21 cellular contexts compared by ENCODE assay signal in genomic region chr21:15444118-15444960, GRCh38.
DNase-seq lines count a peak whose midpoint lies in the region; ATAC-seq, FAIRE-seq and TF ChIP-seq lines count a peak whose summit lies in the region.
"Had no signal": no experiment of that assay in that cellular context is flagged by ENCODE, and none has a peak within 500 bp of the region (broad histone marks: within the 10 kb centered on the region; RNA-seq: fewer than 3 reads in every experiment).

No MANE protein-coding gene starts in this region.

- TF ChIP-seq POLR2A in H1 (IDR thresholded peaks at IDR 0.05; ENCODE audit: control extremely low read depth in 1 of 2, low read depth in 2 of 2, low read length in 2 of 2) (no peak), right lobe of liver (IDR thresholded peaks at IDR 0.05) (no peak)

- H4K5ac ChIP-seq in H1 (ENCODE audit: insufficient read length, low read depth, low read length): no peak overlapping the region

- POLR2A ChIA-PET in H1 (lab: Charles Lee; ENCODE audit: partially characterized antibody): no interaction called here

- no peak overlapping the region for H2AFZ ChIP-seq in H1 (ENCODE audit: low read length)

- H3K4me3 ChIP-seq in H1 (ENCODE audit: extremely low read depth in 1 of 4, insufficient read depth in 2 of 4, low read depth in 3 of 4, low read length in 4 of 4) (no peak overlapping the region), right lobe of liver (peak overlapping the region in 1 of 3 donors; percentile 54)
- H3K4me3 ChIP-seq: cardiac muscle cell, gastroesophageal sphincter, mucosa of descending colon, ovary had no signal

- no peak overlapping the region for H3K18ac ChIP-seq in H1 (ENCODE audit: extremely low read depth, low read length)

- H3K27ac ChIP-seq in H1 (ENCODE audit: low read depth, low read length) (no peak overlapping the region), right lobe of liver (peak overlapping the region; percentile 37 to 69 (median 48))
- H3K27ac ChIP-seq: 22Rv1, cardiac muscle cell, gastroesophageal sphincter, ovary had no signal

- peaks cover 0 to 2% (median 0%) of the 10 kb centered on the region in 4 experiments; a peak in 2 of 8 replicates for H3K36me3 ChIP-seq in H1 (ENCODE audit: control insufficient read depth in 2 of 4, insufficient read depth in 4 of 4, low read length in 3 of 4)
- H3K36me3 ChIP-seq in right lobe of liver: no peaks in the 10 kb centered on the region
- H3K36me3 ChIP-seq: cardiac muscle cell, gastroesophageal sphincter, ovary had no signal

- H3K23ac ChIP-seq in H1 (ENCODE audit: insufficient read length): no peak overlapping the region

- H3K27ac Mint-ChIP-seq in type B pancreatic cell: peak overlapping the region; percentile 57
- H3K27ac Mint-ChIP-seq in T-helper 2 cell treated with Interferon-gamma antibody and Interleukin-4, amounts not matched to agents 5 μg/mL and 100 μg/mL, for 36 hours: no peak overlapping the region
- no peak overlapping the region for H3K27ac Mint-ChIP-seq in progenitor cell of endocrine pancreas
- H3K27ac Mint-ChIP-seq: activated CD4-positive, alpha-beta T cell treated with anti-CD3 and anti-CD28 coated beads, Interleukin-2, amount 10 ng/mL, durations not matched to agents 24 days and 14 days; activated naive CD8-positive, alpha-beta T cell; immature natural killer cell; T-helper 17 cell had no signal

- H3K27me3 Mint-ChIP-seq in type B pancreatic cell: no peaks in the 10 kb centered on the region
- H3K27me3 Mint-ChIP-seq in T-helper 2 cell treated with Interferon-gamma antibody and Interleukin-4, amounts not matched to agents 5 μg/mL and 100 μg/mL, for 36 hours (ENCODE audit: low read depth): no peaks in the 10 kb centered on the region
- H3K27me3 Mint-ChIP-seq in progenitor cell of endocrine pancreas: no peaks in the 10 kb centered on the region
- H3K27me3 Mint-ChIP-seq: activated CD4-positive, alpha-beta T cell treated with anti-CD3 and anti-CD28 coated beads, Interleukin-2, amount 10 ng/mL, durations not matched to agents 24 days and 14 days; activated naive CD8-positive, alpha-beta T cell; CD8-positive, alpha-beta memory T cell; T-helper 17 cell had no signal

- no peak overlapping the region for H4K8ac ChIP-seq in H1 (ENCODE audit: extremely low read depth, insufficient read depth, low read length)

- H3K56ac ChIP-seq in H1 (replicated peaks; ENCODE audit: insufficient read length, low read depth, low read length): no peak overlapping the region

- no peaks in the 10 kb centered on the region for H3K79me1 ChIP-seq in H1 (ENCODE audit: low read depth, low read length)

- TF ChIP-seq EP300 in H1 (IDR thresholded peaks at IDR 0.05; ENCODE audit: borderline replicate concordance in 1 of 2, low read depth in 2 of 2, low read length in 2 of 2): no peak

- H3K4me1 Mint-ChIP-seq in type B pancreatic cell (ENCODE audit: unreplicated experiment): peaks cover 43% of the 10 kb centered on the region
- peaks cover 4% of the 10 kb centered on the region for H3K4me1 Mint-ChIP-seq in T-helper 2 cell treated with Interferon-gamma antibody and Interleukin-4, amounts not matched to agents 5 μg/mL and 100 μg/mL, for 36 hours (ENCODE audit: low read depth)
- H3K4me1 Mint-ChIP-seq in progenitor cell of endocrine pancreas (ENCODE audit: low read depth): peaks cover 21% of the 10 kb centered on the region
- H3K4me1 Mint-ChIP-seq: immature natural killer cell had no signal

- 41% methylated on average over 7 of the region's 7 CpGs; no CpG with 5 or more reads in 1 of the 2 experiments for WGBS in H1 (ENCODE audit: extremely low coverage in 1 of 2, insufficient coverage in 1 of 2, insufficient read length in 1 of 2, insufficient replicate concordance in 2 of 2, low coverage in 1 of 2, low lambda C conversion rate in 2 of 2, missing lambda C conversion rate in 1 of 2), 2 experiments
- WGBS in right lobe of liver (ENCODE audit: insufficient coverage, low coverage, low lambda C conversion rate, missing lambda C conversion rate): 20% methylated on average over 7 of the region's 7 CpGs

- H3K9me3 ChIP-seq in H1 (ENCODE audit: insufficient read depth in 2 of 2, low read depth in 1 of 2, low read length in 1 of 2) (peaks cover 3 to 9% of the 10 kb centered on the region in 2 experiments; a peak in 3 of 4 replicates), right lobe of liver (no peaks in the 10 kb centered on the region)
- H3K9me3 ChIP-seq: gastroesophageal sphincter, mucosa of descending colon, ovary had no signal

- H2BK15ac ChIP-seq in H1 (ENCODE audit: low read length): no peak overlapping the region

- TF ChIP-seq RAD21 in H1 (IDR thresholded peaks at IDR 0.05 in 1 of 2, conservative IDR thresholded peaks at IDR 0.05 in 1 of 2; ENCODE audit: low read depth in 2 of 2, low read length in 2 of 2): no peak

- H3K27me3 ChIP-seq in H1 (replicated peaks in 1 of 4; ENCODE audit: control insufficient read depth in 3 of 4, extremely low read depth in 1 of 4, insufficient read depth in 3 of 4, low read length in 3 of 4) (no peaks in the 10 kb centered on the region), right lobe of liver (no peaks in the 10 kb centered on the region)
- H3K27me3 ChIP-seq: cardiac muscle cell, gastroesophageal sphincter, ovary had no signal

- H3K9ac ChIP-seq in H1 (replicated peaks in 1 of 4; ENCODE audit: extremely low read depth in 1 of 4, low read depth in 3 of 4, low read length in 3 of 4): no peak overlapping the region; a peak in 1 of 7 replicates

- peak overlapping the region; percentile 3 for H2BK120ac ChIP-seq in H1 (replicated peaks; ENCODE audit: low read depth, low read length)

- FAIRE-seq in H1 (lab: Jason Lieb, UNC): peak; percentile 65
- FAIRE-seq: G401.6, HTR-8/SVneo had no signal

- peaks cover 3 to 16% (median 12%) of the 10 kb centered on the region in 4 experiments; a peak in 6 of 7 replicates for H3K4me1 ChIP-seq in H1 (replicated peaks in 1 of 4; ENCODE audit: control insufficient read depth in 3 of 4, insufficient read depth in 4 of 4, low read length in 3 of 4)
- H3K4me1 ChIP-seq in right lobe of liver: peaks cover 0 to 39% (median 18%) of the 10 kb centered on the region in 4 donors

- no peaks in the 10 kb centered on the region; the same call in 1 of the 2 replicates for H3K23me2 ChIP-seq in H1 (ENCODE audit: low read depth, low read length)

- H4K20me1 ChIP-seq in H1 (replicated peaks in 1 of 2; ENCODE audit: control insufficient read depth in 1 of 2, insufficient read depth in 2 of 2, low read length in 2 of 2): no peaks in the 10 kb centered on the region

- no peaks in the 10 kb centered on the region for H3K36me3 Mint-ChIP-seq in type B pancreatic cell
- H3K36me3 Mint-ChIP-seq in T-helper 2 cell treated with Interferon-gamma antibody and Interleukin-4, amounts not matched to agents 5 μg/mL and 100 μg/mL, for 36 hours (ENCODE audit: low read depth): no peaks in the 10 kb centered on the region
- no peaks in the 10 kb centered on the region for H3K36me3 Mint-ChIP-seq in progenitor cell of endocrine pancreas (ENCODE audit: insufficient read depth)
- H3K36me3 Mint-ChIP-seq: immature natural killer cell had no signal

- H3K14ac ChIP-seq in H1 (ENCODE audit: insufficient read length): no peak overlapping the region

- peak overlapping the region; percentile 10 for H3K4ac ChIP-seq in H1 (replicated peaks; ENCODE audit: insufficient read length, low read depth, low read length)

- TF ChIP-seq CTCF in H1 (IDR thresholded peaks at IDR 0.05; ENCODE audit: control extremely low read depth in 1 of 3, insufficient read depth in 1 of 3, low read depth in 1 of 3, low read length in 3 of 3) (no peak), right lobe of liver (IDR thresholded peaks at IDR 0.05) (no peak), type B pancreatic cell (conservative IDR thresholded peaks at IDR 0.05) (no peak), progenitor cell of endocrine pancreas (IDR thresholded peaks at IDR 0.05; ENCODE audit: unreplicated experiment) (no peak)

- H3K4me3 Mint-ChIP-seq in type B pancreatic cell (peak overlapping the region; percentile 55), progenitor cell of endocrine pancreas (ENCODE audit: low read depth) (no peak overlapping the region)
- H3K4me3 Mint-ChIP-seq in T-helper 2 cell treated with Interferon-gamma antibody and Interleukin-4, amounts not matched to agents 5 μg/mL and 100 μg/mL, for 36 hours: no peak overlapping the region
- H3K4me3 Mint-ChIP-seq: activated CD4-positive, alpha-beta T cell treated with anti-CD3 and anti-CD28 coated beads, Interleukin-2, amount 10 ng/mL, durations not matched to agents 24 days and 14 days; activated naive CD8-positive, alpha-beta T cell; CD8-positive, alpha-beta memory T cell; immature natural killer cell; T-helper 17 cell had no signal

- peak overlapping the region; percentile 84 for H2BK20ac ChIP-seq in H1 (ENCODE audit: low read length)

- peak; percentile 73 to 83 (median 76) for ATAC-seq in right lobe of liver
- ATAC-seq: gastroesophageal sphincter, mucosa of descending colon, T-helper 17 cell had no signal

- H2BK5ac ChIP-seq in H1 (ENCODE audit: low read depth, low read length): 0 out of 2 replicates have a peak overlapping the region, but pooled peaks have one; percentile 8

- H3K4me2 ChIP-seq in H1 (ENCODE audit: insufficient read depth in 1 of 2, low read depth in 2 of 2, low read length in 2 of 2): peak overlapping the region; percentile 14 to 39; a peak in 3 of 4 replicates

- no peaks in the 10 kb centered on the region for H3K79me2 ChIP-seq in H1 (ENCODE audit: control insufficient read depth in 1 of 2, insufficient read depth in 2 of 2, low read length in 2 of 2)

- no peaks in the 10 kb centered on the region for H3K9me3 Mint-ChIP-seq in type B pancreatic cell
- H3K9me3 Mint-ChIP-seq in T-helper 2 cell treated with Interferon-gamma antibody and Interleukin-4, amounts not matched to agents 5 μg/mL and 100 μg/mL, for 36 hours: peaks cover 9% of the 10 kb centered on the region
- peaks cover 8% of the 10 kb centered on the region for H3K9me3 Mint-ChIP-seq in progenitor cell of endocrine pancreas (ENCODE audit: low read depth)
- H3K9me3 Mint-ChIP-seq: immature natural killer cell had no signal

- intact Hi-C loops in right lobe of liver (cut with DNase I): no loop called here

- peak overlapping the region; percentile 4 for H4K91ac ChIP-seq in H1 (replicated peaks; ENCODE audit: insufficient read length, low read length)

- H2AK5ac ChIP-seq in H1 (ENCODE audit: low read depth, low read length): peak overlapping the region; percentile 71; the same call in 1 of the 2 replicates

- H2BK12ac ChIP-seq in H1 (ENCODE audit: low read depth, low read length): peak overlapping the region; percentile 93

- peak; percentile 24 for DNase-seq in DMS53 (lab: John Stamatoyannopoulos, UW)
- DNase-seq in DMS53 treated with DMSO at 0.1 percent for 48 hours (lab: John Stamatoyannopoulos, UW; ENCODE audit: unreplicated experiment): no peak
- DNase-seq in H1 (ENCODE audit: low read depth in 1 of 2, low spot score in 2 of 2): no peak
- peak in 2 of 3 donors; percentile 81 to 90 for DNase-seq in right lobe of liver
- DNase-seq in type B pancreatic cell (ENCODE audit: extremely low spot score, unreplicated experiment): no peak
- DNase-seq in T-helper 2 cell treated with Interferon-gamma antibody and Interleukin-4, amounts not matched to agents 5 μg/mL and 100 μg/mL, for 36 hours (ENCODE audit: low spot score): no peak
- no peak for DNase-seq in activated T-cell treated with anti-CD3 and anti-CD28 coated beads for 4 hours
- no peak for DNase-seq in progenitor cell of endocrine pancreas (ENCODE audit: low spot score, unreplicated experiment)
- DNase-seq: activated CD4-positive, alpha-beta T cell treated with anti-CD3 and anti-CD28 coated beads, Interleukin-2, amount 10 ng/mL, durations not matched to agents 24 days and 14 days; CD8-positive, alpha-beta memory T cell; immature natural killer cell; mucosa of descending colon; NCI-H2171; ovary; T-helper 17 cell had no signal

- CTCF ChIA-PET in H1 (lab: Charles Lee; ENCODE audit: partially characterized antibody): interaction anchor here (1.4 kb wide), 1 partner anchor 12 kb away, joined by 3 read pairs; no protein-coding TSS in a partner anchor

Comparison
In these comparisons a context has a peak if more than half of its experiments do, and no peak if none do; other contexts are left out.
1. DNase-seq: peak in DMS53 (single experiment) and right lobe of liver (2 of 3); none in DMS53 treated with DMSO at 0.1 percent for 48 hours (single experiment), H1 (0 of 2), type B pancreatic cell (single experiment), T-helper 2 cell treated with Interferon-gamma antibody and Interleukin-4, amounts not matched to agents 5 μg/mL and 100 μg/mL, for 36 hours (single experiment), activated T-cell treated with anti-CD3 and anti-CD28 coated beads for 4 hours (single experiment) and progenitor cell of endocrine pancreas (single experiment).